ENCODE assay signal across 30 cellular contexts in the genomic region with DNA sequence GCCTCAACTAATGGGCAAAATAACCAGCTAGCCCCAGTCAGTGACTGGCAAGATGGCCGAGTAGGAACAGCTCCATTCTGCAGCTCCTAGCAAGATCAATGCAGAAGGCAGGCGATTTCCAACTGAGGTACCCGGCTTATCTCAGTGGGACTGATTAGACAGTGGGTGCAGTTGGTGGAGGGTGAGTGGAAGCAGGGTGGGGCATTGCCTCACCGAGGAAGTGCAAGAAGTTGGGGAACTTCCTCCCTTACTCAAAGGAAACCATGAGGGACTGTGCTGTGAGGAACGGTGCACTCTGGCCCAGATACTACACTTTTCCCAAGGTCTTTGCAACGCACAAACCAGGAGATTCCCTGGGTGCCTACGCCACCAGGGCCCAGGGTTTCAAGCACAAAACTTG. TPM values are rescaled to one million over a fixed set of nuclear protein-coding genes. Genes with fewer than 3 reads are reported as not detected.
"Had no signal": no experiment of that assay in that cellular context is flagged by ENCODE, and none has a peak within 500 bp of the region (broad histone marks: within the 10 kb centered on the region; RNA-seq: fewer than 3 reads in every experiment).

No MANE protein-coding gene starts in this region.

- H3K27me3 ChIP-seq: right atrium auricular region, tibial nerve, upper lobe of left lung, vagina had no signal

- ATAC-seq: effector memory CD8-positive, alpha-beta T cell; heart right ventricle; left colon; sciatic nerve; stimulated activated memory B cell treated with anti-CD40 and anti-IgM and Interleukin-4, amounts not matched to agents 10 μg/mL and 1 μg/mL and 100 μg/mL, for 72 hours; stimulated activated naive CD8-positive, alpha-beta T cell treated with anti-CD3 and anti-CD28 coated beads, Interleukin-15, Interleukin-2, amounts not matched to agents 100 U/mL and 50 U/mL, for 24 hours had no signal

- H3K27ac ChIP-seq: coronary artery, esophagus squamous epithelium, heart right ventricle, neural progenitor cell, prostate gland, right atrium auricular region, thoracic aorta, tibial nerve, vagina had no signal

- H3K27ac Mint-ChIP-seq: effector memory CD8-positive, alpha-beta T cell; memory B cell; naive B cell; nephron; neural progenitor cell; stimulated activated memory B cell treated with anti-CD40 and anti-IgM and Interleukin-4, amounts not matched to agents 10 μg/mL and 1 μg/mL and 100 μg/mL, for 72 hours had no signal

- H3K9me3 ChIP-seq: prostate gland, right atrium auricular region, thoracic aorta, vagina had no signal

- H3K4me3 Mint-ChIP-seq: effector memory CD8-positive, alpha-beta T cell; memory B cell; naive B cell; nephron; neural progenitor cell; stimulated activated memory B cell treated with anti-CD40 and anti-IgM and Interleukin-4, amounts not matched to agents 10 μg/mL and 1 μg/mL and 100 μg/mL, for 72 hours had no signal

- H3K4me1 Mint-ChIP-seq: memory B cell; naive B cell; nephron; stimulated activated memory B cell treated with anti-CD40 and anti-IgM and Interleukin-4, amounts not matched to agents 10 μg/mL and 1 μg/mL and 100 μg/mL, for 72 hours had no signal

- H3K9me3 Mint-ChIP-seq: effector memory CD8-positive, alpha-beta T cell had no signal

- DNase-seq: dermis blood vessel endothelial cell; effector memory CD8-positive, alpha-beta T cell; erythroblast; esophagus squamous epithelium; foreskin melanocyte; glutamatergic neuron; heart right ventricle; hippocampal formation; kidney glomerular epithelial cell; left colon; naive B cell; nucleus accumbens; spleen; stimulated activated CD4-positive, alpha-beta T cell treated with anti-CD3 and anti-CD28 coated beads, Interleukin-4, amount 100 ng/mL, for 4 hours; stimulated activated naive CD8-positive, alpha-beta T cell treated with anti-CD3 and anti-CD28 coated beads, Interleukin-15, Interleukin-2, amounts not matched to agents 100 U/mL and 50 U/mL, for 24 hours had no signal

- H3K36me3 Mint-ChIP-seq: neural progenitor cell; stimulated activated memory B cell treated with anti-CD40 and anti-IgM and Interleukin-4, amounts not matched to agents 10 μg/mL and 1 μg/mL and 100 μg/mL, for 72 hours had no signal

- H3K4me1 ChIP-seq: neural progenitor cell, prostate gland, right atrium auricular region, spleen, tibial nerve, vagina had no signal

- H3K4me3 ChIP-seq: coronary artery, esophagus squamous epithelium, heart right ventricle, lung, neural progenitor cell, prostate gland, right atrium auricular region, spleen, thoracic aorta, tibial nerve, upper lobe of left lung, vagina had no signal

- H3K36me3 ChIP-seq: esophagus squamous epithelium, heart right ventricle, neural progenitor cell, prostate gland, right atrium auricular region, spleen, thoracic aorta, tibial nerve, upper lobe of left lung, vagina had no signal

RNA-seq across cellular contexts. Expression of gene BTNL8, which starts 9.6 kb away (rescaled TPM):
- total RNA-seq: mononuclear cell, osteocyte, thoracic aorta, tibial nerve, vagina had no signal
